In genomic region chr6:26342106-26342999, GRCh38 we compare ENCODE assay signal across 8 cellular contexts. TPM values are rescaled to one million over a fixed set of nuclear protein-coding genes. Genes with fewer than 3 reads are reported as not detected.
DNase-seq lines count a peak whose midpoint lies in the region; ATAC-seq and TF ChIP-seq lines count a peak whose summit lies in the region.

No MANE protein-coding gene starts in this region.

- no peak overlapping the region for H4K91ac ChIP-seq in neuronal stem cell (ENCODE audit: low read depth, low read length, poor library complexity)

- H3K79me1 ChIP-seq in neuronal stem cell (ENCODE audit: low read depth, low read length) = no peaks in the 10 kb centered on the region

- H3K9me3 ChIP-seq in HUES64 (ENCODE audit: insufficient read depth, low read depth, low read length) (no peaks in the 10 kb centered on the region), neuronal stem cell (replicated peaks in 1 of 2; ENCODE audit: control insufficient read depth in 2 of 2, insufficient read depth in 1 of 2, low read depth in 1 of 2, low read length in 2 of 2) (no peaks in the 10 kb centered on the region)

- H3K23ac ChIP-seq in neuronal stem cell (ENCODE audit: low read depth, low read length, poor library complexity) = no peak overlapping the region

- H3K27ac ChIP-seq in HUES64 (ENCODE audit: low read depth, low read length) (no peak overlapping the region), neuronal stem cell (replicated peaks; ENCODE audit: low read length) (no peak overlapping the region)

- H3K4me3 ChIP-seq in AG09309 (ENCODE audit: control insufficient read depth, low read depth, low read length) (peak overlapping the region; percentile 27), HUES64 (ENCODE audit: low read length) (peak overlapping the region; percentile 78), neuronal stem cell (ENCODE audit: low read length in 2 of 2) (peak overlapping the region; percentile 17 to 74)

- H2BK5ac ChIP-seq in neuronal stem cell (ENCODE audit: low read length) = no peak overlapping the region

- no peaks in the 10 kb centered on the region for H3K27me3 ChIP-seq in HUES64 (ENCODE audit: insufficient read depth, low read length)
- H3K27me3 ChIP-seq in neuronal stem cell (ENCODE audit: control insufficient read depth in 3 of 3, insufficient read depth in 3 of 3, low read depth in 1 of 3, low read length in 3 of 3) = peaks cover 0 to 12% (median 0%) of the 10 kb centered on the region in 3 experiments

- WGBS in HUES64 = 31% methylated on average over 9 of the region's 11 CpGs
- no CpG with 5 or more reads among the region's 11 CpGs for WGBS in neuronal stem cell (ENCODE audit: extremely low coverage in 2 of 2, insufficient read length in 2 of 2, insufficient replicate concordance in 1 of 2), 2 donors

- H2BK12ac ChIP-seq in neuronal stem cell (ENCODE audit: low read length) = no peak overlapping the region

- H3K27me3 Mint-ChIP-seq in brain = peaks cover 44% of the 10 kb centered on the region

- peak overlapping the region; percentile 49 for H3K4me2 ChIP-seq in neuronal stem cell (ENCODE audit: insufficient read depth, low read length, poor library complexity, severe bottlenecking)

- intact Hi-C loops in Right ventricle myocardium inferior (cut with DNase I) = loop anchor here (5.0 kb wide), 1 partner anchor 230 kb away; no protein-coding TSS in a partner anchor

- ATAC-seq in GM19395 (IDR thresholded peaks at IDR 0.05; ENCODE audit: unreplicated experiment) (peak; percentile 62), Right ventricle myocardium inferior (no peak)

- no peaks in the 10 kb centered on the region for H3K9me3 Mint-ChIP-seq in brain

- peak overlapping the region; percentile 79 to 89 (median 83) for H3K4me3 Mint-ChIP-seq in brain

- H3K4me1 Mint-ChIP-seq in brain = no peaks in the 10 kb centered on the region

- no peak overlapping the region for H3K14ac ChIP-seq in neuronal stem cell (ENCODE audit: low read length)

- H2AFZ ChIP-seq in neuronal stem cell (ENCODE audit: low read length) = peak overlapping the region; percentile 78

- H3K36me3 ChIP-seq in HUES64 (ENCODE audit: insufficient read depth, low read length) = no peaks in the 10 kb centered on the region
- no peaks in the 10 kb centered on the region for H3K36me3 ChIP-seq in neuronal stem cell (replicated peaks in 1 of 2; ENCODE audit: control insufficient read depth in 2 of 2, insufficient read depth in 2 of 2, low read length in 2 of 2)

- no peak overlapping the region for H2BK120ac ChIP-seq in neuronal stem cell (ENCODE audit: low read depth, low read length)

- H3K4me1 ChIP-seq in HUES64 (ENCODE audit: insufficient read depth, low read length) (no peaks in the 10 kb centered on the region; the same call in none of the 2 replicates), neuronal stem cell (ENCODE audit: control insufficient read depth in 2 of 2, insufficient read depth in 1 of 2, low read depth in 1 of 2, low read length in 2 of 2) (peaks cover 0 to 2% of the 10 kb centered on the region in 2 donors)

- H3K27ac Mint-ChIP-seq in brain = peak overlapping the region in 1 of 5 experiments; percentile 49

- H4K8ac ChIP-seq in neuronal stem cell (ENCODE audit: low read depth, low read length) = no peak overlapping the region

- TF ChIP-seq CTCF in AG09309 (IDR thresholded peaks at IDR 0.05; ENCODE audit: control insufficient read depth, insufficient read depth, low read depth, low read length, missing control alignments) = no peak
- no peak for TF ChIP-seq CTCF in brain (conservative IDR thresholded peaks at IDR 0.05)

- H2AK5ac ChIP-seq in neuronal stem cell (ENCODE audit: low read depth, low read length) = no peak overlapping the region

- H3K36me3 Mint-ChIP-seq in brain = no peaks in the 10 kb centered on the region

- DNase-seq in AG09309 (ENCODE audit: low read depth) (no peak), neuronal stem cell (ENCODE audit: low spot score) (no peak), Right ventricle myocardium inferior (ENCODE audit: missing footprints) (no peak), NCI-H1417 treated with DMSO at 0.1 percent for 48 hours (lab: John Stamatoyannopoulos, UW) (no peak), HPDE6-E6E7 (ENCODE audit: extremely low spot score) (no peak)

- no peak overlapping the region for H3K4ac ChIP-seq in neuronal stem cell (ENCODE audit: low read length)

- no peak overlapping the region for H2BK15ac ChIP-seq in neuronal stem cell (ENCODE audit: low read length)

- H3K18ac ChIP-seq in neuronal stem cell (ENCODE audit: low read length) = no peak overlapping the region

- H3K9ac ChIP-seq in HUES64 (ENCODE audit: low read depth, low read length) (no peak overlapping the region), neuronal stem cell (ENCODE audit: low read depth, low read length, poor library complexity) (no peak overlapping the region)

RNA-seq across cellular contexts. Expression of gene BTN3A2, which starts 22.6 kb away (rescaled TPM):
- polyA plus RNA-seq in HUES64 (2013, experiment 1 of 2) = 1.00 TPM
- polyA plus RNA-seq in HUES64 (2013, experiment 2 of 2) = 1.8 TPM
- 4.1 TPM for polyA plus RNA-seq in brain (ENCODE audit: insufficient read depth, low read depth, low replicate concordance)
- polyA plus RNA-seq in neuronal stem cell (2013, experiment 1 of 2) = 6.5 TPM
- polyA plus RNA-seq in neuronal stem cell (2013, experiment 2 of 2) = 6.4 TPM
- total RNA-seq in Right ventricle myocardium inferior = 17.0 TPM

RNA-seq across cellular contexts. Expression of gene BTN2A2, which starts 40.6 kb away (rescaled TPM):
- polyA plus RNA-seq in HUES64 (2013, experiment 1 of 2) = 6.7 TPM
- 7.7 TPM for polyA plus RNA-seq in HUES64 (2013, experiment 2 of 2)
- 6.6 TPM for polyA plus RNA-seq in brain (ENCODE audit: insufficient read depth, low read depth, low replicate concordance)
- 24.0 TPM for polyA plus RNA-seq in neuronal stem cell (2013, experiment 1 of 2)
- polyA plus RNA-seq in neuronal stem cell (2013, experiment 2 of 2) = 24.9 TPM
- 6.0 TPM for total RNA-seq in Right ventricle myocardium inferior

RNA-seq across cellular contexts. Expression of gene BTN3A1, which starts 59.7 kb away (rescaled TPM):
- 1.5 TPM for polyA plus RNA-seq in HUES64 (2013, experiment 1 of 2)
- polyA plus RNA-seq in HUES64 (2013, experiment 2 of 2) = 3.6 TPM
- polyA plus RNA-seq in brain (ENCODE audit: insufficient read depth, low read depth, low replicate concordance) = 7.7 TPM
- 6.4 TPM for polyA plus RNA-seq in neuronal stem cell (2013, experiment 1 of 2)
- 6.2 TPM for polyA plus RNA-seq in neuronal stem cell (2013, experiment 2 of 2)
- total RNA-seq in Right ventricle myocardium inferior = 11.2 TPM

Comparison
In these comparisons a context has a peak if more than half of its experiments do, and no peak if none do; other contexts are left out.
1. H3K4me3 ChIP-seq: peak in every context shown above with its lines; median percentile 78 in HUES64; 46 in neuronal stem cell; 27 in AG09309.